15 cellular contexts compared by ENCODE assay signal in the genomic region with DNA sequence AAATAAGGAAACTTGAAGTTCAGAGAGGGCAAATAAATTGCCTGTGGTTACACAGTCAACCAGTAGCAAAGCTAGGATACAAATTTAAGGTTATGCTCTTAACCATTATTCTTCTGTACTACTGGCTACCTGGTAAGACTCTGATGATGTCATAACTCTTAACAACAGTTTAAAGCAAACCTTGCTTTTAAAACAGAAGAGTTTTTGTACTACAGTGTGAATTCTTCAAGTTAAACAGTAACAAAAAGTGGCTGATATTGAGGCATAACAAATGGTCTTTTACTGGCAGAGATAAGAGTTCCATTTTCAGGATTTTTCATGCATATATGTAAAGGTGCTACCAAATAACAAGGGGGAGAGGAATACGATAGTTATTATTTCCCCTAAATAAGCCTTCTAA. TPM values are rescaled to one million over a fixed set of nuclear protein-coding genes. Genes with fewer than 3 reads are reported as not detected.
DNase-seq lines count a peak whose midpoint lies in the region; ATAC-seq and TF ChIP-seq lines count a peak whose summit lies in the region.
"Had no signal": no experiment of that assay in that cellular context is flagged by ENCODE, and none has a peak within 500 bp of the region (broad histone marks: within the 10 kb centered on the region; RNA-seq: fewer than 3 reads in every experiment).

No MANE protein-coding gene starts in this region.

- WGBS in hepatocyte (ENCODE audit: low lambda C conversion rate, missing lambda C conversion rate) = 69% methylated on average over 1 of the region's 1 CpG
- 58 to 77% (median 64%) methylated on average over 1 of the region's 1 CpG for WGBS in stomach, 5 donors

- TF ChIP-seq CTCF in hepatocyte (IDR thresholded peaks at IDR 0.05; ENCODE audit: poor library complexity) = no peak
- no peak for TF ChIP-seq CTCF in nephron (IDR thresholded peaks at IDR 0.05; ENCODE audit: unreplicated experiment in 3 of 3)
- no peak for TF ChIP-seq CTCF in stomach (IDR thresholded peaks at IDR 0.05)

- no peaks in the 10 kb centered on the region for H3K79me2 ChIP-seq in hepatocyte

- H3K27ac ChIP-seq in hepatocyte (peak overlapping the region; percentile 43), stomach (no peak overlapping the region)
- H3K27ac ChIP-seq: C4-2B, HL-60 had no signal

- no peaks in the 10 kb centered on the region for H3K27me3 Mint-ChIP-seq in nephron (ENCODE audit: low read depth)
- H3K27me3 Mint-ChIP-seq: CD4-positive, alpha-beta memory T cell had no signal

- peaks cover 12% of the 10 kb centered on the region for H3K36me3 Mint-ChIP-seq in nephron (ENCODE audit: low read depth)

- H3K4me1 ChIP-seq in hepatocyte (ENCODE audit: insufficient read depth) = no peaks in the 10 kb centered on the region
- no peaks in the 10 kb centered on the region for H3K4me1 ChIP-seq in stomach

- peak overlapping the region; percentile 70 to 92 (median 80) for H3K27ac Mint-ChIP-seq in nephron
- H3K27ac Mint-ChIP-seq: HFFc6 had no signal

- no peak overlapping the region for H2AFZ ChIP-seq in hepatocyte

- TF ChIP-seq EP300 in stomach (IDR thresholded peaks at IDR 0.05) = no peak

- H3K4me3 ChIP-seq in hepatocyte (no peak overlapping the region), stomach (no peak overlapping the region)

- TF ChIP-seq POLR2A in stomach (IDR thresholded peaks at IDR 0.05) = no peak

- in situ Hi-C loops in Caki2 (cut with HindIII; ENCODE audit: low pct_unique_long_range_greater_than_20kb, low sequenced_read_pairs) = no loop called here

- no peak for ATAC-seq in HG03354 (IDR thresholded peaks at IDR 0.05; ENCODE audit: poor library complexity, severe bottlenecking, unreplicated experiment)
- ATAC-seq in GM21526 (IDR thresholded peaks at IDR 0.05; ENCODE audit: low FRiP score, unreplicated experiment) = no peak

- H3K9me3 Mint-ChIP-seq in nephron = no peaks in the 10 kb centered on the region
- H3K9me3 Mint-ChIP-seq: CD4-positive, alpha-beta memory T cell; HFFc6 had no signal

- H3K4me2 ChIP-seq in hepatocyte = no peak overlapping the region

- H3K9me2 ChIP-seq in hepatocyte (replicated peaks; ENCODE audit: insufficient read depth) = no peaks in the 10 kb centered on the region

- intact Hi-C loops in stomach (cut with DNase I; ENCODE audit: low total_unique reads) = no loop called here

- DNase-seq in Caki2 (ENCODE audit: low read depth) (peak; percentile 6), hepatocyte (ENCODE audit: low spot score) (no peak), stomach (no peak), SKM-1 treated with dmso at 0.1 percent for 144 hours (lab: John Stamatoyannopoulos, UW; ENCODE audit: unreplicated experiment) (no peak)
- DNase-seq: DMS153, DMS79 treated with DMSO at 0.1 percent for 48 hours, HCEC 1CT, HFFc6, IMR-90 had no signal

- H3K4me1 Mint-ChIP-seq in nephron = peaks cover 19% of the 10 kb centered on the region

- no peak overlapping the region for H3K4me3 Mint-ChIP-seq in nephron
- H3K4me3 Mint-ChIP-seq: CD4-positive, alpha-beta memory T cell; HFFc6 had no signal

- H3K36me3 ChIP-seq in hepatocyte (replicated peaks; ENCODE audit: insufficient read depth, low read depth) = no peaks in the 10 kb centered on the region
- peaks cover 0 to 9% (median 3%) of the 10 kb centered on the region in 4 donors for H3K36me3 ChIP-seq in stomach

- H4K20me1 ChIP-seq in hepatocyte (ENCODE audit: insufficient read depth, poor library complexity, severe bottlenecking) = no peaks in the 10 kb centered on the region

- H3K9me3 ChIP-seq in hepatocyte (ENCODE audit: low read depth) (no peaks in the 10 kb centered on the region), stomach (no peaks in the 10 kb centered on the region)

- H3K27me3 ChIP-seq in hepatocyte = no peaks in the 10 kb centered on the region
- H3K27me3 ChIP-seq in stomach = no peaks in the 10 kb centered on the region

RNA-seq across cellular contexts. Expression of gene TAB3, which starts 23.4 kb away (rescaled TPM):
- 1.0 and 5.9 TPM in 2 replicates for total RNA-seq in Caki2 (2014; rRNA removed; shearing (Covaris generic); ENCODE audit: low replicate concordance)
- total RNA-seq in hepatocyte = 66.3 and 79.1 TPM in 2 replicates
- 17.4 and 18.9 TPM in 2 replicates for polyA plus RNA-seq in hepatocyte
- total RNA-seq in stomach = 100 to 1,000 TPM in 1 of 5 donors, 10 to 100 TPM in 4; 16.3 to 163 (median 27.7) TPM
- 1 to 10 TPM; 5.9 to 7.5 (median 7.0) TPM for polyA plus RNA-seq in stomach
